18 cellular contexts compared by ENCODE assay signal in genomic region chr15:74130849-74131617, GRCh38. TPM values are rescaled to one million over a fixed set of nuclear protein-coding genes. Genes with fewer than 3 reads are reported as not detected.
DNase-seq lines count a peak whose midpoint lies in the region; ATAC-seq lines count a peak whose summit lies in the region.
"Had no signal": no experiment of that assay in that cellular context is flagged by ENCODE, and none has a peak within 500 bp of the region (broad histone marks: within the 10 kb centered on the region; RNA-seq: fewer than 3 reads in every experiment).

No MANE protein-coding gene starts in this region.

- no peak for ATAC-seq in right cardiac atrium
- ATAC-seq in Right ventricle myocardium inferior, result no peak
- no peak for ATAC-seq in memory B cell (ENCODE audit: low read depth)
- no peak for ATAC-seq in HG02623 (IDR thresholded peaks at IDR 0.05; ENCODE audit: unreplicated experiment)
- ATAC-seq in GM18511 (IDR thresholded peaks at IDR 0.05; ENCODE audit: unreplicated experiment), result no peak
- ATAC-seq in HG03520 (IDR thresholded peaks at IDR 0.05; ENCODE audit: unreplicated experiment), result no peak
- ATAC-seq: HepG2 had no signal

- intact Hi-C loops in right cardiac atrium (cut with DNase I) (loop anchor here in 1 of 4 donors (10.0 kb wide), 1 partner anchor 114 kb away; no protein-coding TSS in a partner anchor), Right ventricle myocardium inferior (cut with DNase I) (loop anchor here (10.0 kb wide), 1 partner anchor 156 kb away; no protein-coding TSS in a partner anchor)

- DNase-seq in right cardiac atrium, result no peak
- no peak for DNase-seq in Right ventricle myocardium inferior (ENCODE audit: missing footprints)
- DNase-seq in astrocyte of the hippocampus (ENCODE audit: low read depth, low spot score), result peak; percentile 4
- DNase-seq in memory B cell (ENCODE audit: low spot score in 2 of 2), result no peak
- DNase-seq: activated CD4-positive, alpha-beta T cell treated with anti-CD3 and anti-CD28 coated beads for 4 hours; activated T-cell treated with anti-CD3 and anti-CD28 coated beads, Interleukin-2, amount 50 U/mL, for 24 hours; AML-193; foreskin melanocyte; HCEC 1CT; NCI-H345; NK-92 treated with Interleukin-12 subunit alpha and Interleukin-12 subunit beta, amount 100 ng/mL, for 24 hours; occipital lobe; thyroid gland had no signal

- no peaks in the 10 kb centered on the region for H3K9me3 ChIP-seq in right cardiac atrium (ENCODE audit: control insufficient read depth, low read length)
- H3K9me3 ChIP-seq: thyroid gland had no signal

- H3K4me1 ChIP-seq in right cardiac atrium (ENCODE audit: control insufficient read depth, insufficient read depth, low read length), result peaks cover 1% of the 10 kb centered on the region

- H3K27me3 ChIP-seq in right cardiac atrium (ENCODE audit: control insufficient read depth, insufficient read depth), result no peaks in the 10 kb centered on the region

- 25% methylated on average over 28 of the region's 28 CpGs for WGBS in right cardiac atrium

- H3K4me3 ChIP-seq in right cardiac atrium (ENCODE audit: low read length), result no peak overlapping the region
- H3K4me3 ChIP-seq: thyroid gland had no signal

- H3K4me1 Mint-ChIP-seq in memory B cell, result peaks cover 26% of the 10 kb centered on the region

- H3K9me3 Mint-ChIP-seq in memory B cell, result no peaks in the 10 kb centered on the region
- H3K9me3 Mint-ChIP-seq: activated T-cell treated with anti-CD3 and anti-CD28 coated beads, Interleukin-2, amount 50 U/mL, for 24 hours had no signal

- H3K27ac ChIP-seq in right cardiac atrium (ENCODE audit: low read length), result peak overlapping the region; percentile 16
- H3K27ac ChIP-seq in temporal lobe (ENCODE audit: low read depth, low read length), result peak overlapping the region; percentile 44
- H3K27ac ChIP-seq: thyroid gland had no signal

- peaks cover 37% of the 10 kb centered on the region for H3K27me3 Mint-ChIP-seq in memory B cell

- H3K36me3 Mint-ChIP-seq in memory B cell, result peaks cover 2% of the 10 kb centered on the region

- H3K27ac Mint-ChIP-seq in memory B cell, result peak overlapping the region; percentile 69

- no peak overlapping the region for H3K4me3 Mint-ChIP-seq in memory B cell
- H3K4me3 Mint-ChIP-seq: activated T-cell treated with anti-CD3 and anti-CD28 coated beads, Interleukin-2, amount 50 U/mL, for 24 hours had no signal

RNA-seq across cellular contexts. Expression of gene ISLR2, which starts 0.6 kb away (rescaled TPM):
- 1 to 10 TPM in 2 of 4 donors, under 1 TPM in 2; 0.71 to 2.8 (median 1.7) TPM for total RNA-seq in right cardiac atrium
- polyA plus RNA-seq in right cardiac atrium, result 2.1 TPM
- 1.3 TPM for total RNA-seq in Right ventricle myocardium inferior
- 176 TPM for total RNA-seq in temporal lobe
- total RNA-seq: HepG2 had no signal
- polyA plus RNA-seq: HepG2 had no signal

RNA-seq across cellular contexts. Expression of gene ISLR, which starts 42.5 kb away (rescaled TPM):
- total RNA-seq in right cardiac atrium (10 to 100 TPM; 21.6 to 33.5 (median 24.7) TPM), Right ventricle myocardium inferior (13.8 TPM), temporal lobe (12.0 TPM)
- 29.5 TPM for polyA plus RNA-seq in right cardiac atrium
- total RNA-seq: HepG2 had no signal
- polyA plus RNA-seq: HepG2 had no signal

RNA-seq across cellular contexts. Expression of gene GOLGA6A, which starts 48.7 kb away (rescaled TPM):
- not detected for total RNA-seq in right cardiac atrium
- polyA plus RNA-seq in right cardiac atrium, result not detected
- total RNA-seq in Right ventricle myocardium inferior, result not detected
- total RNA-seq in temporal lobe, result not detected
- total RNA-seq: occipital lobe had no signal

Comparison
In these comparisons a context has a peak if more than half of its experiments do, and no peak if none do; other contexts are left out.
1. RNA of gene ISLR2, which starts 0.6 kb away (total RNA-seq): 176 TPM in temporal lobe (single experiment); 0.71 to 2.8 TPM in right cardiac atrium and 1.3 TPM in Right ventricle myocardium inferior (single experiment); every median in the first group is over 10 times any median in the second.